ENCODE assay signal across 10 cellular contexts in the genomic region with DNA sequence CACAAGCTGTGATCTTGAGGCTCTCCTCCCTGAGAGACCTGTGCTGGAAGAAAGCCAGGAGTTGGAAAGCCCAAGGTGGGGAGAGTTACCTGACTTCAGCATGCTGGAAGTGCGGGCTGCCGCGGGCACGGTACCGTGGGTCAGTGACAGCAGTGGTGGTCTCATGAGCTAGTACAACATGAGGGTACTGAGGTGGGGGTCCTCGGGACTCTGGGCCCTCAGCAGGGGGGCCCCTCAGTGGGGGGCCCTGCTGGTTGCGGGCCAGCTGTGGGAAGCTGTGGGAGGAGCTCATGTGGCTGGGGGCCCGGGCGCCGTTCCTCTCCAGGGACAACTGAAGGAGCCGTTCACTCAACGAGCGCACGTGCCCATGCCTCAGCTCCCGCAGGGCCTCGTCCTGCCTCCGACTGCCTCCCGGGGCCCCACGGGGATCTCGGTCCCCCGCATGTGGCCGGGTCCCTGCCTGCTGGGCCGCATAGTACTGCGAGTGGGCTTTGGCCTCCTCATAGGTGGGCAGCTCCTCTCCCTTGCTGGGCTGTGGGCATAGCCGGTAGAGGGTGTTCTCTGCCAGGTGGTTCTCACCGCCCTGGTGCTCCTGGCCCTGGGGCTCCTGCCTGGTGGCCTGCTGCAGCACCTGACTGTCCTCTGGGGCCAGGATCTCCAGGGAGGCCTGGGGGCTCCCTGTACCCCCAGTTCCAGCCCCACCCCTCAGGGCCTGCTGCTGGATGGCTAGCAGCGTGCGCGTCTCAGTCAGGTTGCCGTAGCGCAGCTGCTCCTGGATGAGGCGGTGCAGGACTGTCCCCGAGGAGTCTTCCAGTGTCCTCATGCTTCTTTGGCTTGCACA. TPM values are rescaled to one million over a fixed set of nuclear protein-coding genes. Genes with fewer than 3 reads are reported as not detected.
A peak's percentile ranks its signal among the peaks of the same experiment; 100 is the strongest.
DNase-seq lines count a peak whose midpoint lies in the region; ATAC-seq and TF ChIP-seq lines count a peak whose summit lies in the region.
"Had no signal": no experiment of that assay in that cellular context is flagged by ENCODE, and none has a peak within 500 bp of the region (broad histone marks: within the 10 kb centered on the region; RNA-seq: fewer than 3 reads in every experiment).

No MANE protein-coding gene starts in this region.

- DNase-seq in AG09309 (ENCODE audit: low read depth) (no peak), NT2/D1 (ENCODE audit: low read depth, low spot score) (no peak), fibroblast of lung (ENCODE audit: low read depth in 2 of 2) (no peak), posterior vena cava (ENCODE audit: low spot score) (peak; percentile 79), hypothalamus (lab: John Stamatoyannopoulos, UW) (no peak), LoVo (ENCODE audit: low spot score) (no peak), NCI-H187 (lab: John Stamatoyannopoulos, UW) (no peak)

- H3K4me3 ChIP-seq in AG09309 (ENCODE audit: control insufficient read depth, low read depth, low read length) = peak overlapping the region; percentile 88
- no peak overlapping the region for H3K4me3 ChIP-seq in NT2/D1 (ENCODE audit: insufficient read length, low read depth)
- H3K4me3 ChIP-seq in fibroblast of lung (replicated peaks in 1 of 4; ENCODE audit: control extremely low read depth in 1 of 4, insufficient read depth in 1 of 4, low read depth in 3 of 4, low read length in 4 of 4) = peak overlapping the region in 3 of 4 experiments; percentile 18 to 98 (median 55)
- H3K4me3 ChIP-seq: cardiac muscle cell had no signal

- H3K9ac ChIP-seq in NT2/D1 (ENCODE audit: insufficient read length, low read depth) (peak overlapping the region; percentile 68), fibroblast of lung (ENCODE audit: insufficient read depth, low read length) (peak overlapping the region; percentile 100)

- H3K36me3 ChIP-seq in NT2/D1 (ENCODE audit: insufficient read depth, insufficient read length, low read length) (peaks cover 78% of the 10 kb centered on the region), fibroblast of lung (ENCODE audit: control insufficient read depth, insufficient read depth, low read length) (peaks cover 47% of the 10 kb centered on the region)

- no peaks in the 10 kb centered on the region for H3K9me3 ChIP-seq in NT2/D1 (ENCODE audit: insufficient read depth, low read length)
- no peaks in the 10 kb centered on the region for H3K9me3 ChIP-seq in fibroblast of lung (ENCODE audit: control insufficient read depth, insufficient read depth, low read depth, low read length)

- H3K27ac ChIP-seq in fibroblast of lung (ENCODE audit: insufficient read depth, low read length) = peak overlapping the region; percentile 92

- no peak for ATAC-seq in HG02970 (IDR thresholded peaks at IDR 0.05; ENCODE audit: low FRiP score, unreplicated experiment)

- H3K27me3 ChIP-seq in NT2/D1 (ENCODE audit: insufficient read depth, insufficient read length) (peaks cover under 1% of the 10 kb centered on the region), fibroblast of lung (ENCODE audit: control insufficient read depth, insufficient read depth, low read length) (no peaks in the 10 kb centered on the region)
- H3K27me3 ChIP-seq: cardiac muscle cell had no signal

- H3K4me1 ChIP-seq in NT2/D1 (ENCODE audit: insufficient read depth, insufficient read length) = peaks cover 47% of the 10 kb centered on the region
- peaks cover 59% of the 10 kb centered on the region for H3K4me1 ChIP-seq in fibroblast of lung (ENCODE audit: control insufficient read depth, extremely low read depth, insufficient read depth, low read length)

- no peak overlapping the region for H2AFZ ChIP-seq in fibroblast of lung (ENCODE audit: low read length)

- H3K79me2 ChIP-seq in fibroblast of lung (ENCODE audit: control insufficient read depth, insufficient read depth, low read length) = peaks cover 78% of the 10 kb centered on the region

- no peaks in the 10 kb centered on the region for H4K20me1 ChIP-seq in fibroblast of lung (ENCODE audit: control insufficient read depth, extremely low read depth, insufficient read depth, low read length)

- intact Hi-C loops in posterior vena cava (cut with DNase I) = loop anchor here (5.0 to 10.0 kb wide), 3 partner anchors 59 to 96 kb away; no protein-coding TSS in a partner anchor

- H3K4me2 ChIP-seq in fibroblast of lung (ENCODE audit: extremely low read depth, insufficient read depth, low read length) = peak overlapping the region; percentile 98

- TF ChIP-seq CTCF in AG09309 (IDR thresholded peaks at IDR 0.05; ENCODE audit: control insufficient read depth, insufficient read depth, low read depth, low read length, missing control alignments) (no peak), fibroblast of lung (conservative IDR thresholded peaks at IDR 0.05 in 1 of 2, IDR thresholded peaks at IDR 0.05 in 1 of 2; ENCODE audit: low read depth in 1 of 2, low read length in 2 of 2) (no peak)

RNA-seq across cellular contexts. Expression of gene AMOTL2, which starts 3.4 kb away (rescaled TPM):
- total RNA-seq in fibroblast of lung (58.6 and 74.6 TPM in 2 replicates), posterior vena cava (10 to 100 TPM; 49.9 to 56.5 TPM)
- 68.9 and 97.0 TPM in 2 replicates for polyA plus RNA-seq in fibroblast of lung
- 59.7 and 93.1 TPM in 2 replicates for polyA plus RNA-seq in fibroblast of lung (2012)
- 187 and 260 TPM in 2 replicates for polyA minus RNA-seq in fibroblast of lung (ENCODE audit: low replicate concordance)
- total RNA-seq: OCI-LY7 had no signal
